Comparison of ENCODE assay signal across 1 cellular context in genomic region chr1:231165371-231165770, GRCh38.
TF ChIP-seq lines count a peak whose summit lies in the region.

No MANE protein-coding gene starts in this region.

TF ChIP-seq in neural cell, 6 proteins besides CTCF, POLR2A, EP300 and RAD21 (continued from another document):
- no peak for TF ChIP-seq REST (IDR thresholded peaks at IDR 0.05; ENCODE audit: borderline replicate concordance)
- no peak for TF ChIP-seq TAF1 (IDR thresholded peaks at IDR 0.05; ENCODE audit: low read depth)
